In the genomic region with DNA sequence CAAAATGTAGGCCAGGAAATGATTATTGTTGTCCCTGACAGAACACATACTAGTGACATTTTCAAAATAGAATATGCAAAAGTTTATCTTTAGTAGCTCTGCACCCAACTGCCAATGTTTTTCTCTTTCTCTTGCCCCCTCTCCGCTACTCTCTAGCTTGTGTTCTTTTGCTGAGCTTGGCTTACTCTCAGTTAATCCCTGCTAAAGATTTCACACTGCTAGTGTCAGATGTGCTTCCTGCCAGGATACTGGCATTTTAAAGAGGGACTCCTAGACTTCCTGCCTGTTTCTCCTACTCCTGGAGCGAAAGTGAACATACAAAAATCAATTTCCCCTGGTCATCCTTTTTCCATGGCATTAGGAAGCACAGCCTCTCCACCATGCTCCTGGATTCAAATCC, we compare ENCODE assay signal across 1 cellular context.
TF ChIP-seq lines count a peak whose summit lies in the region.

No MANE protein-coding gene starts in this region.

TF ChIP-seq in WTC11, 78 proteins besides CTCF, POLR2A, EP300 and RAD21 (continued from another document):
- TF ChIP-seq, protein P1, sequence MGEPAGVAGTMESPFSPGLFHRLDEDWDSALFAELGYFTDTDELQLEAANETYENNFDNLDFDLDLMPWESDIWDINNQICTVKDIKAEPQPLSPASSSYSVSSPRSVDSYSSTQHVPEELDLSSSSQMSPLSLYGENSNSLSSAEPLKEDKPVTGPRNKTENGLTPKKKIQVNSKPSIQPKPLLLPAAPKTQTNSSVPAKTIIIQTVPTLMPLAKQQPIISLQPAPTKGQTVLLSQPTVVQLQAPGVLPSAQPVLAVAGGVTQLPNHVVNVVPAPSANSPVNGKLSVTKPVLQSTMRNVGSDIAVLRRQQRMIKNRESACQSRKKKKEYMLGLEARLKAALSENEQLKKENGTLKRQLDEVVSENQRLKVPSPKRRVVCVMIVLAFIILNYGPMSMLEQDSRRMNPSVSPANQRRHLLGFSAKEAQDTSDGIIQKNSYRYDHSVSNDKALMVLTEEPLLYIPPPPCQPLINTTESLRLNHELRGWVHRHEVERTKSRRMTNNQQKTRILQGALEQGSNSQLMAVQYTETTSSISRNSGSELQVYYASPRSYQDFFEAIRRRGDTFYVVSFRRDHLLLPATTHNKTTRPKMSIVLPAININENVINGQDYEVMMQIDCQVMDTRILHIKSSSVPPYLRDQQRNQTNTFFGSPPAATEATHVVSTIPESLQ (CRISPR knock-in tag; IDR thresholded peaks at IDR 0.05): no peak
- no peak for TF ChIP-seq MYBL2 (CRISPR knock-in tag; IDR thresholded peaks at IDR 0.05)
- no peak for TF ChIP-seq NR3C1 (CRISPR knock-in tag; conservative IDR thresholded peaks at IDR 0.05; ENCODE audit: low read depth)
- TF ChIP-seq, protein P2, sequence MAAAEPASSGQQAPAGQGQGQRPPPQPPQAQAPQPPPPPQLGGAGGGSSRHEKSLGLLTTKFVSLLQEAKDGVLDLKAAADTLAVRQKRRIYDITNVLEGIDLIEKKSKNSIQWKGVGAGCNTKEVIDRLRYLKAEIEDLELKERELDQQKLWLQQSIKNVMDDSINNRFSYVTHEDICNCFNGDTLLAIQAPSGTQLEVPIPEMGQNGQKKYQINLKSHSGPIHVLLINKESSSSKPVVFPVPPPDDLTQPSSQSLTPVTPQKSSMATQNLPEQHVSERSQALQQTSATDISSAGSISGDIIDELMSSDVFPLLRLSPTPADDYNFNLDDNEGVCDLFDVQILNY (CRISPR knock-in tag; IDR thresholded peaks at IDR 0.05): no peak
